ENCODE assay signal across 31 cellular contexts in genomic region chr4:39429476-39430310, GRCh38. TPM values are rescaled to one million over a fixed set of nuclear protein-coding genes. Genes with fewer than 3 reads are reported as not detected.
DNase-seq lines count a peak whose midpoint lies in the region; TF ChIP-seq lines count a peak whose summit lies in the region.
"Had no signal": no experiment of that assay in that cellular context is flagged by ENCODE, and none has a peak within 500 bp of the region (broad histone marks: within the 10 kb centered on the region; RNA-seq: fewer than 3 reads in every experiment).

No MANE protein-coding gene starts in this region.

- H4K20me1 ChIP-seq in hepatocyte (ENCODE audit: insufficient read depth, poor library complexity, severe bottlenecking), result no peaks in the 10 kb centered on the region
- H4K20me1 ChIP-seq: BLaER1 had no signal

- 61% methylated on average over 4 of the region's 4 CpGs for WGBS in hepatocyte (ENCODE audit: low lambda C conversion rate, missing lambda C conversion rate)
- WGBS in adrenal gland, 4 donors, result 63 to 73% (median 72%) methylated on average over 4 of the region's 4 CpGs

- H3K9me3 ChIP-seq in Caco-2 (no peaks in the 10 kb centered on the region), hepatocyte (ENCODE audit: low read depth) (no peaks in the 10 kb centered on the region), parathyroid adenoma (ENCODE audit: control insufficient read depth, low read length) (no peaks in the 10 kb centered on the region), adrenal gland (replicated peaks in 1 of 3) (no peaks in the 10 kb centered on the region)
- H3K9me3 ChIP-seq: BLaER1, MG63, Peyer's patch, SK-N-SH had no signal

- H3K9me3 Mint-ChIP-seq in Caco-2 (ENCODE audit: unreplicated experiment), result no peaks in the 10 kb centered on the region
- H3K9me3 Mint-ChIP-seq: CD4-positive, CD25-positive, alpha-beta regulatory T cell had no signal

- peaks cover 20% of the 10 kb centered on the region for H3K4me1 Mint-ChIP-seq in Caco-2 (ENCODE audit: low read depth, unreplicated experiment)
- H3K4me1 Mint-ChIP-seq: CD4-positive, CD25-positive, alpha-beta regulatory T cell had no signal

- peak overlapping the region; percentile 11 for H3K27ac ChIP-seq in hepatocyte
- no peak overlapping the region for H3K27ac ChIP-seq in parathyroid adenoma
- no peak overlapping the region for H3K27ac ChIP-seq in adrenal gland
- H3K27ac ChIP-seq: BLaER1, Peyer's patch had no signal

- no peaks in the 10 kb centered on the region for H3K9me2 ChIP-seq in hepatocyte (replicated peaks; ENCODE audit: insufficient read depth)
- H3K9me2 ChIP-seq: SK-N-SH had no signal

- H3K79me2 ChIP-seq in hepatocyte (no peaks in the 10 kb centered on the region), parathyroid adenoma (no peaks in the 10 kb centered on the region)

- DNase-seq in Caco-2 (peak; percentile 44 to 54), OCI-M1 (lab: John Stamatoyannopoulos, UW) (peak; percentile 62), hepatocyte (ENCODE audit: low spot score) (no peak), adrenal gland (no peak), GM13976 (ENCODE audit: low spot score) (no peak), NCI-H1694 treated with DMSO at 0.1 percent for 48 hours (lab: John Stamatoyannopoulos, UW) (no peak), NOMO-1 (lab: John Stamatoyannopoulos, UW; ENCODE audit: unreplicated experiment in 2 of 2) (no peak)
- DNase-seq: CD4-positive, CD25-positive, alpha-beta regulatory T cell; KBM-7; MG63; NCI-H1048; NCI-H1417; NCI-H1694; NCI-H2081 treated with DMSO at 0.1 percent for 48 hours; NCI-H2171; NCI-H226; NCI-H510A; NCI-H69; Peyer's patch; SIG-M5; SK-N-SH; SW 1271 had no signal

- peaks cover 5% of the 10 kb centered on the region for H3K36me3 Mint-ChIP-seq in Caco-2 (ENCODE audit: insufficient read depth, unreplicated experiment)
- H3K36me3 Mint-ChIP-seq: CD4-positive, CD25-positive, alpha-beta regulatory T cell had no signal

- POLR2A ChIA-PET in Caco-2 (lab: Charles Lee), result interaction anchor here (0.6 to 2.2 kb wide), 3 partner anchors 23 to 63 kb away, joined by 3 to 14 read pairs (median 4); partner anchors contain the start of genes KLB and RFC1

- H3K27ac Mint-ChIP-seq in Caco-2 (ENCODE audit: unreplicated experiment), result peak overlapping the region; percentile 75
- H3K27ac Mint-ChIP-seq: CD4-positive, CD25-positive, alpha-beta regulatory T cell had no signal

- peaks cover 28% of the 10 kb centered on the region for H3K4me1 ChIP-seq in Caco-2
- H3K4me1 ChIP-seq in hepatocyte (ENCODE audit: insufficient read depth), result peaks cover 5% of the 10 kb centered on the region
- H3K4me1 ChIP-seq in parathyroid adenoma, result peaks cover 2% of the 10 kb centered on the region
- H3K4me1 ChIP-seq in adrenal gland (replicated peaks in 1 of 2), result no peaks in the 10 kb centered on the region
- H3K4me1 ChIP-seq: Peyer's patch had no signal

- peak overlapping the region; percentile 45 for H3K4me3 Mint-ChIP-seq in Caco-2 (ENCODE audit: unreplicated experiment)
- H3K4me3 Mint-ChIP-seq: CD4-positive, CD25-positive, alpha-beta regulatory T cell had no signal

- intact Hi-C loops in Caco-2 (cut with micrococcal nuclease; ENCODE audit: unreplicated experiment) (loop anchor here (2.0 kb wide), 2 partner anchors 23 to 63 kb away; partner anchors contain the start of genes KLB and RFC1), adrenal gland (cut with DNase I) (no loop called here)

- H3K9ac ChIP-seq in parathyroid adenoma, result no peak overlapping the region
- H3K9ac ChIP-seq: BLaER1, SK-N-SH had no signal

- H3K27me3 ChIP-seq in Caco-2 (replicated peaks; ENCODE audit: control insufficient read depth, insufficient read depth, low read length), result no peaks in the 10 kb centered on the region
- no peaks in the 10 kb centered on the region for H3K27me3 ChIP-seq in hepatocyte
- H3K27me3 ChIP-seq in parathyroid adenoma (ENCODE audit: control insufficient read depth, insufficient read depth, low read length), result no peaks in the 10 kb centered on the region
- no peaks in the 10 kb centered on the region for H3K27me3 ChIP-seq in adrenal gland
- H3K27me3 ChIP-seq: BLaER1, MG63, Peyer's patch had no signal

- in situ Hi-C loops in GM13976 (cut with MboI; ENCODE audit: low sequenced_read_pairs, unreplicated experiment), result no loop called here

- TF ChIP-seq CTCF in Caco-2 (IDR thresholded peaks at IDR 0.05; ENCODE audit: insufficient read depth in 1 of 2, low read depth in 1 of 2, low read length in 1 of 2, severe bottlenecking in 1 of 2, unreplicated experiment in 1 of 2), result no peak
- TF ChIP-seq CTCF in hepatocyte (IDR thresholded peaks at IDR 0.05; ENCODE audit: poor library complexity), result no peak
- no peak for TF ChIP-seq CTCF in parathyroid adenoma (IDR thresholded peaks at IDR 0.05)
- no peak for TF ChIP-seq CTCF in adrenal gland (IDR thresholded peaks at IDR 0.05)
- no peak for TF ChIP-seq CTCF in GM13976 (IDR thresholded peaks at IDR 0.05; ENCODE audit: borderline replicate concordance, control extremely low read depth, extremely low read depth, insufficient read depth, missing control alignments)

- BruUV-seq in Caco-2 (replicated peaks; lab: Mats Ljungman, UMichigan), result no TSS peak

- CTCF ChIA-PET in Caco-2 (lab: Charles Lee), result interaction anchor here (0.6 to 1.4 kb wide), 3 partner anchors 23 to 63 kb away, joined by 3 to 4 read pairs (median 4); partner anchors contain the start of gene KLB

- no peak for TF ChIP-seq POLR2A in adrenal gland (IDR thresholded peaks at IDR 0.05)

- H3K36me3 ChIP-seq in Caco-2 (ENCODE audit: control insufficient read depth, insufficient read depth, low read length), result no peaks in the 10 kb centered on the region
- no peaks in the 10 kb centered on the region for H3K36me3 ChIP-seq in hepatocyte (replicated peaks; ENCODE audit: insufficient read depth, low read depth)
- H3K36me3 ChIP-seq in parathyroid adenoma (ENCODE audit: control insufficient read depth, insufficient read depth, low read length), result no peaks in the 10 kb centered on the region
- H3K36me3 ChIP-seq in adrenal gland (replicated peaks in 1 of 2), result no peaks in the 10 kb centered on the region
- H3K36me3 ChIP-seq: BLaER1, MG63, Peyer's patch had no signal

- no peaks in the 10 kb centered on the region for H3K27me3 Mint-ChIP-seq in Caco-2 (ENCODE audit: insufficient read depth, unreplicated experiment)

- H3K4me3 ChIP-seq in Caco-2 (ENCODE audit: low read depth, low read length) (no peak overlapping the region), hepatocyte (no peak overlapping the region), parathyroid adenoma (ENCODE audit: low read depth, low read length) (no peak overlapping the region), adrenal gland (no peak overlapping the region)
- H3K4me3 ChIP-seq: BLaER1, MG63, Peyer's patch had no signal

- H3K4me2 ChIP-seq in hepatocyte, result peak overlapping the region; percentile 0
- no peak overlapping the region for H3K4me2 ChIP-seq in parathyroid adenoma (ENCODE audit: low read length)
- H3K4me2 ChIP-seq: BLaER1, SK-N-SH had no signal

- H2AFZ ChIP-seq in hepatocyte (no peak overlapping the region), parathyroid adenoma (peak overlapping the region; percentile 28)

RNA-seq across cellular contexts. Expression of gene KLB, which starts 23.0 kb away (rescaled TPM):
- total RNA-seq in Caco-2 (2022) (2.2 TPM in 2 replicates), hepatocyte (18.2 and 20.3 TPM in 2 replicates), adrenal gland (under 1 TPM in 6 of 8 donors, not detected in 2; under 0.01 to 0.30 (median 0.11) TPM)
- polyA plus RNA-seq in hepatocyte (7.5 and 11.5 TPM in 2 replicates), adrenal gland (1 to 10 TPM in 1 of 3 donors, under 1 TPM in 2; under 0.01 to 1.1 (median 0.16) TPM)
- total RNA-seq: A172; CD4-positive, CD25-positive, alpha-beta regulatory T cell; Daoy; G401; H4; HT1080; OCI-LY7 had no signal
- polyA plus RNA-seq: AG04450, SK-N-SH had no signal

RNA-seq across cellular contexts. Expression of gene RPL9, which starts 29.0 kb away (rescaled TPM):
- total RNA-seq in Caco-2 (2022) (976 and 978 TPM in 2 replicates), hepatocyte (2,831 and 3,164 TPM in 2 replicates), adrenal gland (1,000 to 10,000 TPM in 7 of 8 donors, 100 to 1,000 TPM in 1; 951 to 3,860 (median 1,477) TPM)
- polyA plus RNA-seq in hepatocyte (439 and 475 TPM in 2 replicates), adrenal gland (1,000 to 10,000 TPM; 1,235 to 1,944 (median 1,931) TPM)

RNA-seq across cellular contexts. Expression of gene LIAS, which starts 29.2 kb away (rescaled TPM):
- total RNA-seq in Caco-2 (2022), result 19.5 and 21.1 TPM in 2 replicates
- 10.3 and 12.3 TPM in 2 replicates for total RNA-seq in hepatocyte
- polyA plus RNA-seq in hepatocyte, result 10.4 and 12.3 TPM in 2 replicates
- total RNA-seq in adrenal gland, result 10 to 100 TPM in 7 of 8 donors, 1 to 10 TPM in 1; 7.0 to 23.7 (median 16.9) TPM
- 10 to 100 TPM; 17.1 to 29.6 (median 18.4) TPM for polyA plus RNA-seq in adrenal gland

Comparison
In these comparisons a context has a peak if more than half of its experiments do, and no peak if none do; other contexts are left out.
1. DNase-seq: peak in Caco-2 (2 of 2) and OCI-M1 (single experiment); none in hepatocyte (single experiment), adrenal gland (0 of 7), GM13976 (single experiment), NCI-H1694 treated with DMSO at 0.1 percent for 48 hours (single experiment) and NOMO-1 (0 of 2).